In genomic region chr12:110579239-110579888, GRCh38 we compare ENCODE assay signal across 12 cellular contexts. TPM values are rescaled to one million over a fixed set of nuclear protein-coding genes. Genes with fewer than 3 reads are reported as not detected.
DNase-seq lines count a peak whose midpoint lies in the region; ATAC-seq, FAIRE-seq and TF ChIP-seq lines count a peak whose summit lies in the region.
"Had no signal": no experiment of that assay in that cellular context is flagged by ENCODE, and none has a peak within 500 bp of the region (broad histone marks: within the 10 kb centered on the region; RNA-seq: fewer than 3 reads in every experiment).

No MANE protein-coding gene starts in this region.

- H3K27me3 ChIP-seq in DOHH2 (ENCODE audit: control insufficient read depth, low read length) (no peaks in the 10 kb centered on the region), GM12878 (replicated peaks in 1 of 2; ENCODE audit: control insufficient read depth in 2 of 2, insufficient read depth in 2 of 2, low read length in 1 of 2) (no peaks in the 10 kb centered on the region), uterus (no peaks in the 10 kb centered on the region)
- H3K27me3 ChIP-seq: spleen had no signal

- peak overlapping the region; percentile 96 for H3K9ac ChIP-seq in GM12878 (ENCODE audit: control insufficient read depth, insufficient read depth, low read length)

- H3K9me3 Mint-ChIP-seq in IgD-negative memory B cell (no peaks in the 10 kb centered on the region), natural killer cell (no peaks in the 10 kb centered on the region)

- peaks cover 26% of the 10 kb centered on the region for H4K20me1 ChIP-seq in DOHH2 (ENCODE audit: control insufficient read depth, insufficient read depth, low read depth, low read length)
- no peaks in the 10 kb centered on the region for H4K20me1 ChIP-seq in GM12878 (ENCODE audit: control insufficient read depth, insufficient read depth)

- TF ChIP-seq CTCF in DOHH2 (IDR thresholded peaks at IDR 0.05; ENCODE audit: low read depth, low read length, poor library complexity, severe bottlenecking) (no peak), GM12878 (IDR thresholded peaks at IDR 0.05 in 2 of 3, conservative IDR thresholded peaks at IDR 0.05 in 1 of 3; ENCODE audit: control insufficient read depth in 2 of 3, extremely low read depth in 1 of 3, insufficient read depth in 1 of 3, low read depth in 3 of 3, low read length in 3 of 3) (no peak), natural killer cell (IDR thresholded peaks at IDR 0.05) (no peak), uterus (IDR thresholded peaks at IDR 0.05) (no peak)

- H3K36me3 Mint-ChIP-seq in IgD-negative memory B cell (no peaks in the 10 kb centered on the region), natural killer cell (no peaks in the 10 kb centered on the region)

- TF ChIP-seq RAD21 in GM12878 (IDR thresholded peaks at IDR 0.05; ENCODE audit: insufficient read depth, low read depth, low read length) = no peak

- no TSS peak for BruUV-seq in GM12878 (replicated peaks; lab: Mats Ljungman, UMichigan)

- H3K27ac ChIP-seq in DOHH2 (ENCODE audit: low read depth, low read length) (no peak overlapping the region), GM12878 (ENCODE audit: control insufficient read depth, insufficient read depth) (peak overlapping the region; percentile 95), uterus (no peak overlapping the region)
- H3K27ac ChIP-seq: VCaP had no signal

- H3K4me1 ChIP-seq in DOHH2 (ENCODE audit: control insufficient read depth, low read length) (peaks cover 56% of the 10 kb centered on the region), GM12878 (ENCODE audit: control insufficient read depth, insufficient read depth, low read length) (peaks cover 21% of the 10 kb centered on the region), uterus (peaks cover 3 to 11% of the 10 kb centered on the region in 2 donors)

- H3K27me3 Mint-ChIP-seq in IgD-negative memory B cell = no peaks in the 10 kb centered on the region
- no peaks in the 10 kb centered on the region for H3K27me3 Mint-ChIP-seq in natural killer cell (ENCODE audit: low read depth in 2 of 2)

- POLR2A ChIA-PET in GM12878 (lab: Charles Lee) = interaction anchor here (0.6 to 8.8 kb wide), 14 partner anchors 12 to 131 kb away, joined by 3 to 122 read pairs (median 4); partner anchors contain the start of genes ARPC3, FAM216A, RAD9B and TCTN1

- no peaks in the 10 kb centered on the region for H3K9me3 ChIP-seq in DOHH2 (ENCODE audit: control insufficient read depth, insufficient read depth, low read length)
- no peaks in the 10 kb centered on the region for H3K9me3 ChIP-seq in GM12878 (replicated peaks; ENCODE audit: control insufficient read depth, insufficient read depth, low read length)
- no peaks in the 10 kb centered on the region for H3K9me3 ChIP-seq in uterus
- H3K9me3 ChIP-seq: spleen had no signal

- H3K4me2 ChIP-seq in DOHH2 (ENCODE audit: low read length) (peak overlapping the region; percentile 77), GM12878 (ENCODE audit: control insufficient read depth, insufficient read depth) (peak overlapping the region; percentile 83)

- no peak for TF ChIP-seq EP300 in GM12878 (IDR thresholded peaks at IDR 0.05; ENCODE audit: borderline replicate concordance in 1 of 2, control insufficient read depth in 1 of 2, low read depth in 2 of 2, low read length in 2 of 2)

- intact Hi-C loops in GM12878 (cut with micrococcal nuclease; ENCODE audit: unreplicated experiment) (no loop called here), natural killer cell (cut with micrococcal nuclease) (no loop called here), uterus (cut with DNase I; ENCODE audit: low total_unique reads) (no loop called here)

- H3K79me2 ChIP-seq in DOHH2 (ENCODE audit: control insufficient read depth, low read length) (peaks cover 94% of the 10 kb centered on the region), GM12878 (ENCODE audit: control insufficient read depth, insufficient read depth, low read length) (peaks cover 92% of the 10 kb centered on the region)

- 0 out of 2 replicates have a peak, but pooled peaks cover 3% of the 10 kb centered on the region for H3F3A ChIP-seq in DOHH2 (ENCODE audit: control insufficient read depth, insufficient read depth)

- peak overlapping the region; percentile 95 for H3K4me3 ChIP-seq in DOHH2 (ENCODE audit: low read length)
- peak overlapping the region; percentile 82 for H3K4me3 ChIP-seq in GM12878
- no peak overlapping the region for H3K4me3 ChIP-seq in uterus

- H3K27ac Mint-ChIP-seq in IgD-negative memory B cell = peak overlapping the region; percentile 77 to 95 (median 94)
- peak overlapping the region; percentile 88 to 99 for H3K27ac Mint-ChIP-seq in natural killer cell

- H3K36me3 ChIP-seq in DOHH2 (ENCODE audit: control insufficient read depth, low read length) (peaks cover 35% of the 10 kb centered on the region), GM12878 (ENCODE audit: control insufficient read depth in 2 of 2, insufficient read depth in 2 of 2, low read length in 1 of 2) (peaks cover 0 to 5% of the 10 kb centered on the region in 2 experiments; a peak in 1 of 4 replicates), uterus (no peaks in the 10 kb centered on the region)
- H3K36me3 ChIP-seq: spleen had no signal

- H3K4me3 Mint-ChIP-seq in IgD-negative memory B cell = peak overlapping the region; percentile 67 to 96 (median 92)
- H3K4me3 Mint-ChIP-seq in natural killer cell = peak overlapping the region; percentile 74

- CTCF ChIA-PET in GM12878 (lab: Yijun Ruan, JAX) = interaction anchor here (0.6 to 4.1 kb wide), 17 partner anchors 12 to 129 kb away, joined by 3 to 40 read pairs (median 5); partner anchors contain the start of genes ARPC3, FAM216A and GPN3

- H3K9me2 ChIP-seq in DOHH2 (replicated peaks; ENCODE audit: control insufficient read depth, low read length) = no peaks in the 10 kb centered on the region

- H3K4me1 Mint-ChIP-seq in IgD-negative memory B cell = peaks cover 46 to 70% (median 52%) of the 10 kb centered on the region in 3 donors
- peaks cover 69 to 70% of the 10 kb centered on the region in 2 donors for H3K4me1 Mint-ChIP-seq in natural killer cell

- ATAC-seq in GM12878 (peak; percentile 3; the same call in 1 of the 3 replicates), natural killer cell (no peak), HG03342 (IDR thresholded peaks at IDR 0.05; ENCODE audit: unreplicated experiment) (no peak)

- no peak for FAIRE-seq in GM12878 (lab: Jason Lieb, UNC)

- no peak for DNase-seq in GM12878 (ENCODE audit: low read depth, low spot score)
- DNase-seq in natural killer cell = no peak
- DNase-seq in NCI-H1417 treated with DMSO at 0.1 percent for 48 hours (lab: John Stamatoyannopoulos, UW) = no peak
- DNase-seq in RPMI8226 = no peak
- no peak for DNase-seq in uterus
- DNase-seq: aorta, NCI-H1092 treated with DMSO at 0.1 percent for 48 hours, spleen had no signal

- H2AFZ ChIP-seq in GM12878 (ENCODE audit: control insufficient read depth, low read depth, low read length) = no peak overlapping the region

- WGBS in GM12878 (ENCODE audit: insufficient coverage, insufficient replicate concordance, low lambda C conversion rate, missing lambda C conversion rate) = 0% methylated on average over 13 of the region's 13 CpGs

- RAD21 ChIA-PET in GM12878 (lab: Charles Lee; ENCODE audit: unreplicated experiment) = interaction anchor here (0.6 to 5.4 kb wide), 19 partner anchors 11 to 697 kb away, joined by 3 to 73 read pairs (median 6); partner anchors contain the start of genes ARPC3, FAM216A and GPN3

- in situ Hi-C loops in GM12878 (cut with MboI) = no loop called here

- SMC1A ChIA-PET in GM12878 (lab: Charles Lee; ENCODE audit: uncharacterized antibody, unreplicated experiment) = interaction anchor here (0.9 to 11.7 kb wide), 12 partner anchors 11 to 113 kb away, joined by 3 to 308 read pairs (median 11); no protein-coding TSS in a partner anchor

- TF ChIP-seq POLR2A in GM12878 (IDR thresholded peaks at IDR 0.05; ENCODE audit: low read depth, low read length) = peak; percentile 37; the same call in 1 of the 2 replicates
- no peak for TF ChIP-seq POLR2A in uterus (IDR thresholded peaks at IDR 0.05)

RNA-seq across cellular contexts. Expression of gene PPTC7, which starts 3.8 kb away (rescaled TPM):
- polyA plus RNA-seq in IgD-negative memory B cell = 10.1 TPM
- total RNA-seq in GM12878 (2013; cell fraction: nucleolus; rRNA removed) = 97.8 and 98.0 TPM in 2 replicates
- 8.3 and 9.1 TPM in 2 replicates for total RNA-seq in GM12878 (2014; rRNA removed)
- total RNA-seq in GM12878 (2014; rRNA removed; fragmentation: Illumina TruSeq; extraction: Trizol) = 13.4 and 13.9 TPM in 2 replicates
- total RNA-seq in GM12878 (2021) = 31.0 and 31.4 TPM in 2 replicates
- polyA plus RNA-seq in GM12878 (2011; ENCODE audit: low read depth) = 16.5 TPM
- polyA plus RNA-seq in GM12878 (2011; rRNA removed) = 69.6 and 89.2 TPM in 2 replicates
- polyA plus RNA-seq in GM12878 (2011; cell fraction: cytosol; rRNA removed) = 26.8 and 32.6 TPM in 2 replicates
- 36.0 and 57.5 TPM in 2 replicates for polyA plus RNA-seq in GM12878 (2011; cell fraction: nucleus; rRNA removed)
- 24.9 and 34.0 TPM in 2 replicates for polyA plus RNA-seq in GM12878 (2012)
- 29.8 and 37.9 TPM in 2 replicates for polyA plus RNA-seq in GM12878 (2014; fragmentation: Illumina TruSeq; extraction: Trizol)
- polyA plus RNA-seq in GM12878 (2014; fragmentation: Nextera tagmentation; extraction: Ambion mirVana) = 1 to 10 TPM; 5.0 to 8.9 TPM
- 24.8 and 25.9 TPM in 2 replicates for polyA plus RNA-seq in GM12878 (2014; rRNA removed)
- polyA plus RNA-seq in GM12878 (2016; fragmentation: Nextera tagmentation; extraction: Ambion mirVana) = 10 to 100 TPM in 1 of 2 experiments, 1 to 10 TPM in 1; 4.0 to 11.3 TPM
- 80.9 and 102 TPM in 2 replicates for polyA minus RNA-seq in GM12878 (2011; rRNA and poly(A)+ RNA removed)
- polyA minus RNA-seq in GM12878 (2011; cell fraction: cytosol; rRNA and poly(A)+ RNA removed) = 29.1 and 29.5 TPM in 2 replicates
- 34.9 and 43.1 TPM in 2 replicates for polyA minus RNA-seq in GM12878 (2011; cell fraction: nucleus; rRNA and poly(A)+ RNA removed)
- 10 to 100 TPM; 44.0 to 52.7 (median 48.0) TPM for total RNA-seq in natural killer cell
- total RNA-seq in uterus = 10 to 100 TPM in 3 of 4 donors, 1 to 10 TPM in 1; 3.6 to 34.1 (median 21.1) TPM

RNA-seq across cellular contexts. Expression of gene TCTN1, which starts 34.6 kb away (rescaled TPM):
- polyA plus RNA-seq in IgD-negative memory B cell (24.2 TPM), GM12878 (2011; rRNA removed) (16.7 and 18.6 TPM in 2 replicates), GM12878 (2014; fragmentation: Illumina TruSeq; extraction: Trizol) (12.9 and 21.2 TPM in 2 replicates), GM12878 (2014; fragmentation: Nextera tagmentation; extraction: Ambion mirVana) (10 to 100 TPM in 1 of 2 experiments, 1 to 10 TPM in 1; 8.8 to 10.2 TPM), GM12878 (2014; rRNA removed) (15.4 and 20.3 TPM in 2 replicates), GM12878 (2016; fragmentation: Nextera tagmentation; extraction: Ambion mirVana) (10 to 100 TPM; 16.7 to 23.5 TPM)
- 34.3 and 34.6 TPM in 2 replicates for total RNA-seq in GM12878 (2013; cell fraction: nucleolus; rRNA removed)
- total RNA-seq in GM12878 (2014; rRNA removed) (15.3 and 15.6 TPM in 2 replicates), GM12878 (2014; rRNA removed; fragmentation: Illumina TruSeq; extraction: Trizol) (15.3 and 16.6 TPM in 2 replicates), GM12878 (2021) (11.5 and 13.8 TPM in 2 replicates), natural killer cell (1 to 10 TPM; 4.3 to 6.6 (median 5.2) TPM), uterus (10 to 100 TPM; 40.0 to 61.8 (median 49.9) TPM)
- polyA plus RNA-seq in GM12878 (2011; ENCODE audit: low read depth) = 27.3 TPM
- polyA plus RNA-seq in GM12878 (2011; cell fraction: cytosol; rRNA removed) = 5.9 and 7.3 TPM in 2 replicates
- 19.5 and 23.1 TPM in 2 replicates for polyA plus RNA-seq in GM12878 (2011; cell fraction: nucleus; rRNA removed)
- polyA plus RNA-seq in GM12878 (2012) = 12.8 and 15.4 TPM in 2 replicates
- 7.3 and 14.8 TPM in 2 replicates for polyA minus RNA-seq in GM12878 (2011; rRNA and poly(A)+ RNA removed)
- 2.4 and 3.9 TPM in 2 replicates for polyA minus RNA-seq in GM12878 (2011; cell fraction: cytosol; rRNA and poly(A)+ RNA removed)
- 9.6 and 11.4 TPM in 2 replicates for polyA minus RNA-seq in GM12878 (2011; cell fraction: nucleus; rRNA and poly(A)+ RNA removed)

Comparison
In these comparisons a context has a peak if more than half of its experiments do, and no peak if none do; other contexts are left out.
1. H3K4me3 ChIP-seq: peak in DOHH2 (single experiment) and GM12878 (single experiment); none in uterus (0 of 2).